Comparison of ENCODE assay signal across 1 cellular context in the genomic region with DNA sequence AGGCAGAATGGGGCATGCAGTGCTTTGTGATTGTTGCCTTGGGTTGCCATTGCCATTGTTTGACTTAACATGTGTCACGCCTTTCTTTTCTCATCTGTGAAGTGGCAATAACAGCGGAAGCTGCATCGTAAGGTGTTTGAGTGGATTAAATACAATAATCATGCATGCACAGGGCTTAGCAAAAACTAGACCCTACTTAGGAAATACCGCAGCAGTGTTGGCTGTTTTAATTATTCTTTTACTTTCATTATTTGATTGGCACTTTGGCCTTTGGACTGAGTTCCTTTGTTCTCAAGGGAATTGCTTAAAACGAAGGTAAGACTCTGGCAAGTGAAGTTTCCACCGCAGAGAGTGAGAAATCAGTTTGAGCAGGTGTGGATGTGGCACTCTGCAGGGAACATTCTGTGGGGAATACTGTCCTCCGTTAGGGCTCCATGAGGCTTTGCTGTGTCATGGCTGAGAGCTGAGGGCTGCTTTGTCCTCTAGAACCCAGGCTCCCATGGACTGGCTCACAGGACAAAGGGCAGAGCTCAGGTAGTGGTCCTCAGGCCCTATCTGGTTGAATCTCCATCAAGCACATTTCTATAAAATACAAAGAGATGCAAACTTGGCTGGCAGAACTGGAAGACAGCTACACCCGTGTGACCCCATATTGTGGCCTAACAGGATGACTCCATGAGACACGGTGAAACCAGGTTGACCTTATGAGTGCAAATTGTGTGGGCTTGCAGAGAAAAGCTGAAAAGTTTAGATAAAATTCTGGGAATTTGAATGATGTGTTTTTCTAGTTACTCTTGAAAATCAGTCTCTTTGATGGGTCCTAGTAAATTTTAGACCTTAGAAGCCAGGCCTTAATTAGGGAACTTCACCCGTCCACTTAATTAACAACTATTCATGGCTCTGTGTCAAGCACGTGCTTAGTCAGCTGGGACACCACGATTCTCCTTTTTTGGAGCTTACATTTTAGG.
TF ChIP-seq lines count a peak whose summit lies in the region.

No MANE protein-coding gene starts in this region.

TF ChIP-seq in K562, 482 proteins besides CTCF, POLR2A, EP300 and RAD21 (continued from another document and continues in another):
- TF ChIP-seq NR0B1 (IDR thresholded peaks at IDR 0.05; ENCODE audit: partially characterized antibody) (no peak), TBL1XR1 (IDR thresholded peaks at IDR 0.05; ENCODE audit: low read length in 2 of 2) (peak in 1 of 2 experiments; percentile 75; a peak in 1 of 4 replicates), FOXA1 (IDR thresholded peaks at IDR 0.05; ENCODE audit: borderline replicate concordance) (no peak), CBFB (CRISPR knock-in tag; IDR thresholded peaks at IDR 0.05) (no peak), ZNF644 (tag; IDR thresholded peaks at IDR 0.05; ENCODE audit: low read depth) (no peak), HSF4 (CRISPR knock-in tag; IDR thresholded peaks at IDR 0.05; ENCODE audit: borderline replicate concordance) (no peak), NUFIP1 (IDR thresholded peaks at IDR 0.05; ENCODE audit: partially characterized antibody) (no peak), HMG20A (CRISPR knock-in tag; conservative IDR thresholded peaks at IDR 0.05) (no peak), SIX5 (IDR thresholded peaks at IDR 0.05; ENCODE audit: borderline replicate concordance in 1 of 2, insufficient read depth in 1 of 2, low read depth in 1 of 2, low read length in 2 of 2) (no peak), TCFL5 (CRISPR knock-in tag; conservative IDR thresholded peaks at IDR 0.05) (no peak), MGA (IDR thresholded peaks at IDR 0.05) (peak; percentile 75), TAF1 (IDR thresholded peaks at IDR 0.05; ENCODE audit: control insufficient read depth, extremely low read depth, insufficient read depth, low read length, severe bottlenecking) (no peak), ZNF561 (CRISPR knock-in tag; conservative IDR thresholded peaks at IDR 0.05) (no peak), ZEB2 (IDR thresholded peaks at IDR 0.05) (peak; percentile 51; the same call in 1 of the 2 replicates), ETV5 (CRISPR knock-in tag; IDR thresholded peaks at IDR 0.05; ENCODE audit: low read depth) (no peak), CEBPB (tag; IDR thresholded peaks at IDR 0.05) (no peak), ZBTB26 (CRISPR knock-in tag; IDR thresholded peaks at IDR 0.05) (no peak), NEUROD1 (IDR thresholded peaks at IDR 0.05; ENCODE audit: borderline replicate concordance, low read depth, low read length, partially characterized antibody) (no peak), KLF13 (tag; IDR thresholded peaks at IDR 0.05; ENCODE audit: borderline replicate concordance, low read depth) (no peak), E2F6 (IDR thresholded peaks at IDR 0.05; ENCODE audit: borderline replicate concordance in 1 of 2, extremely low read depth in 1 of 2, insufficient read depth in 1 of 2, insufficient read length in 1 of 2, low read depth in 1 of 2, low read length in 1 of 2, poor library complexity in 1 of 2, severe bottlenecking in 1 of 2) (peak in 1 of 2 experiments; percentile 38), PYGO2 (tag; IDR thresholded peaks at IDR 0.05) (no peak), RBM34 (IDR thresholded peaks at IDR 0.05; ENCODE audit: borderline replicate concordance, insufficient read depth, low read length) (no peak), KDM1A (IDR thresholded peaks at IDR 0.05) (peak in 1 of 2 experiments; percentile 27; a peak in 1 of 4 replicates), CTBP1 (IDR thresholded peaks at IDR 0.05; ENCODE audit: borderline replicate concordance) (peak; percentile 26; the same call in 1 of the 2 replicates), TAF9B (IDR thresholded peaks at IDR 0.05; ENCODE audit: partially characterized antibody) (peak; percentile 25), ARID1B (IDR thresholded peaks at IDR 0.05) (peak; percentile 81), SRSF9 (IDR thresholded peaks at IDR 0.05; ENCODE audit: borderline replicate concordance, low read depth, low read length) (no peak), GABPB1 (CRISPR knock-in tag; IDR thresholded peaks at IDR 0.05) (no peak), TAL1 (IDR thresholded peaks at IDR 0.05) (peak; percentile 44; the same call in 1 of the 2 replicates), PKNOX1 (IDR thresholded peaks at IDR 0.05) (peak; percentile 20; the same call in 1 of the 2 replicates)
- TF ChIP-seq, protein P1, sequence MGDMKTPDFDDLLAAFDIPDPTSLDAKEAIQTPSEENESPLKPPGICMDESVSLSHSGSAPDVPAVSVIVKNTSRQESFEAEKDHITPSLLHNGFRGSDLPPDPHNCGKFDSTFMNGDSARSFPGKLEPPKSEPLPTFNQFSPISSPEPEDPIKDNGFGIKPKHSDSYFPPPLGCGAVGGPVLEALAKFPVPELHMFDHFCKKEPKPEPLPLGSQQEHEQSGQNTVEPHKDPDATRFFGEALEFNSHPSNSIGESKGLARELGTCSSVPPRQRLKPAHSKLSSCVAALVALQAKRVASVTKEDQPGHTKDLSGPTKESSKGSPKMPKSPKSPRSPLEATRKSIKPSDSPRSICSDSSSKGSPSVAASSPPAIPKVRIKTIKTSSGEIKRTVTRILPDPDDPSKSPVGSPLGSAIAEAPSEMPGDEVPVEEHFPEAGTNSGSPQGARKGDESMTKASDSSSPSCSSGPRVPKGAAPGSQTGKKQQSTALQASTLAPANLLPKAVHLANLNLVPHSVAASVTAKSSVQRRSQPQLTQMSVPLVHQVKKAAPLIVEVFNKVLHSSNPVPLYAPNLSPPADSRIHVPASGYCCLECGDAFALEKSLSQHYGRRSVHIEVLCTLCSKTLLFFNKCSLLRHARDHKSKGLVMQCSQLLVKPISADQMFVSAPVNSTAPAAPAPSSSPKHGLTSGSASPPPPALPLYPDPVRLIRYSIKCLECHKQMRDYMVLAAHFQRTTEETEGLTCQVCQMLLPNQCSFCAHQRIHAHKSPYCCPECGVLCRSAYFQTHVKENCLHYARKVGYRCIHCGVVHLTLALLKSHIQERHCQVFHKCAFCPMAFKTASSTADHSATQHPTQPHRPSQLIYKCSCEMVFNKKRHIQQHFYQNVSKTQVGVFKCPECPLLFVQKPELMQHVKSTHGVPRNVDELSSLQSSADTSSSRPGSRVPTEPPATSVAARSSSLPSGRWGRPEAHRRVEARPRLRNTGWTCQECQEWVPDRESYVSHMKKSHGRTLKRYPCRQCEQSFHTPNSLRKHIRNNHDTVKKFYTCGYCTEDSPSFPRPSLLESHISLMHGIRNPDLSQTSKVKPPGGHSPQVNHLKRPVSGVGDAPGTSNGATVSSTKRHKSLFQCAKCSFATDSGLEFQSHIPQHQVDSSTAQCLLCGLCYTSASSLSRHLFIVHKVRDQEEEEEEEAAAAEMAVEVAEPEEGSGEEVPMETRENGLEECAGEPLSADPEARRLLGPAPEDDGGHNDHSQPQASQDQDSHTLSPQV (IDR thresholded peaks at IDR 0.05) = peak; percentile 89
- TF ChIP-seq, protein P2, sequence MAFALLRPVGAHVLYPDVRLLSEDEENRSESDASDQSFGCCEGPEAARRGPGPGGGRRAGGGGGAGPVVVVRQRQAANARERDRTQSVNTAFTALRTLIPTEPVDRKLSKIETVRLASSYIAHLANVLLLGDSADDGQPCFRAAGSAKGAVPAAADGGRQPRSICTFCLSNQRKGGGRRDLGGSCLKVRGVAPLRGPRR (CRISPR knock-in tag; IDR thresholded peaks at IDR 0.05) = no peak
- TF ChIP-seq, protein P3, sequence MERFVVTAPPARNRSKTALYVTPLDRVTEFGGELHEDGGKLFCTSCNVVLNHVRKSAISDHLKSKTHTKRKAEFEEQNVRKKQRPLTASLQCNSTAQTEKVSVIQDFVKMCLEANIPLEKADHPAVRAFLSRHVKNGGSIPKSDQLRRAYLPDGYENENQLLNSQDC (CRISPR knock-in tag; IDR thresholded peaks at IDR 0.05) = no peak
